19 cellular contexts compared by ENCODE assay signal in genomic region chr6:63496388-63496804, GRCh38.
"Had no signal": no experiment of that assay in that cellular context is flagged by ENCODE, and none has a peak within 500 bp of the region (broad histone marks: within the 10 kb centered on the region; RNA-seq: fewer than 3 reads in every experiment).

No MANE protein-coding gene starts in this region.

- H3K4me1 ChIP-seq: esophagus muscularis mucosa, parathyroid adenoma had no signal

- H3K36me3 ChIP-seq: esophagus muscularis mucosa, gastrocnemius medialis, stomach had no signal

- H3K27ac ChIP-seq: dorsolateral prefrontal cortex, esophagus muscularis mucosa, gastrocnemius medialis, parathyroid adenoma had no signal

- DNase-seq: activated gamma-delta T cell treated with Interleukin-2 at 50 U/mL for 16 hours; activated T-cell treated with anti-CD3 and anti-CD28 coated beads, Interleukin-2, amount 50 U/mL, for 1 hour; central memory CD4-positive, alpha-beta T cell; dorsolateral prefrontal cortex; effector memory CD8-positive, alpha-beta T cell; gastrocnemius medialis; hypothalamus; midbrain; nephron progenitor cell; right cardiac atrium; stimulated activated CD4-positive, alpha-beta T cell treated with anti-CD3 and anti-CD28 coated beads, Interleukin-12 subunit alpha, Interleukin-12 subunit beta, amount 100 ng/mL, for 4 hours; stomach; T1000; trophoblast cell had no signal

- H3K4me3 ChIP-seq: dorsolateral prefrontal cortex, esophagus muscularis mucosa, gastrocnemius medialis, stomach had no signal

- H3K9me3 ChIP-seq: esophagus muscularis mucosa, gastrocnemius medialis, stomach had no signal

- H3K9ac ChIP-seq: parathyroid adenoma had no signal

- H3K27me3 ChIP-seq: dorsolateral prefrontal cortex, esophagus muscularis mucosa, gastrocnemius medialis, stomach had no signal

- ATAC-seq: activated naive CD4-positive, alpha-beta T cell treated with anti-CD3 and anti-CD28 coated beads, Interleukin-2, amount 50 U/mL, for 72 hours; effector memory CD8-positive, alpha-beta T cell; gastrocnemius medialis; right cardiac atrium; stimulated activated memory B cell treated with anti-CD40 and anti-IgM and Interleukin-4, amounts not matched to agents 10 μg/mL and 1 μg/mL and 100 μg/mL, for 72 hours; WTC11 had no signal
